Comparison of ENCODE assay signal across 7 cellular contexts in genomic region chr1:70204578-70204977, GRCh38. TPM values are rescaled to one million over a fixed set of nuclear protein-coding genes. Genes with fewer than 3 reads are reported as not detected.
DNase-seq lines count a peak whose midpoint lies in the region; ATAC-seq and TF ChIP-seq lines count a peak whose summit lies in the region.

No MANE protein-coding gene starts in this region.

- H3K27me3 ChIP-seq in HAP-1 (ENCODE audit: low read depth) (no peaks in the 10 kb centered on the region), gastrocnemius medialis (no peaks in the 10 kb centered on the region)

- H3K4me3 ChIP-seq in HAP-1 (peak overlapping the region; percentile 77), SK-N-MC (peak overlapping the region; percentile 91), gastrocnemius medialis (peak overlapping the region; percentile 71 to 92 (median 82)), mucosa of descending colon (no peak overlapping the region)

- peak overlapping the region; percentile 92 for H3K9ac ChIP-seq in SK-N-MC (ENCODE audit: insufficient read length)

- H3K9me3 ChIP-seq in HAP-1 = no peaks in the 10 kb centered on the region
- no peaks in the 10 kb centered on the region for H3K9me3 ChIP-seq in SK-N-MC (ENCODE audit: low read depth, low read length)
- no peaks in the 10 kb centered on the region for H3K9me3 ChIP-seq in gastrocnemius medialis
- no peaks in the 10 kb centered on the region for H3K9me3 ChIP-seq in mucosa of descending colon

- TF ChIP-seq POLR2A in gastrocnemius medialis (IDR thresholded peaks at IDR 0.05) = no peak
- TF ChIP-seq POLR2A in GM18505 (IDR thresholded peaks at IDR 0.05; ENCODE audit: borderline replicate concordance, extremely low read depth, insufficient read depth, insufficient read length) = no peak

- peaks cover 26% of the 10 kb centered on the region for H3K4me1 ChIP-seq in HAP-1
- H3K4me1 ChIP-seq in gastrocnemius medialis = peaks cover 45 to 53% of the 10 kb centered on the region in 2 donors
- peaks cover 20% of the 10 kb centered on the region for H3K4me1 ChIP-seq in mucosa of descending colon (ENCODE audit: low read depth)

- intact Hi-C loops in gastrocnemius medialis (cut with DNase I; ENCODE audit: low total_unique reads) = loop anchor here (2.0 kb wide), 1 partner anchor 206 kb away; the partner anchor contains the start of gene CTH
- intact Hi-C loops in mucosa of descending colon (cut with DNase I, micrococcal nuclease) = no loop called here

- in situ Hi-C loops in HAP-1 (cut with MboI; ENCODE audit: low sequenced_read_pairs) (no loop called here), gastrocnemius medialis (cut with MboI; ENCODE audit: low sequenced_read_pairs in 4 of 4) (loop anchor here in 1 of 4 donors (10.0 kb wide), 1 partner anchor 210 kb away; the partner anchor contains the start of gene CTH)

- H3K27ac ChIP-seq in SK-N-MC = no peak overlapping the region
- H3K27ac ChIP-seq in gastrocnemius medialis = peak overlapping the region; percentile 88 to 95 (median 92)

- H3K36me3 ChIP-seq in HAP-1 (replicated peaks) (peaks cover 4% of the 10 kb centered on the region; the same call in 1 of the 2 replicates), SK-N-MC (ENCODE audit: insufficient read depth, low read length) (peaks cover 15% of the 10 kb centered on the region), gastrocnemius medialis (peaks cover 0 to 8% of the 10 kb centered on the region in 2 donors), mucosa of descending colon (ENCODE audit: low read depth) (no peaks in the 10 kb centered on the region)

- DNase-seq in HAP-1 (ENCODE audit: low spot score in 2 of 2) (no peak), SK-N-MC (ENCODE audit: low read depth, low spot score) (no peak), fibroblast of peridontal ligament (ENCODE audit: extremely low read depth) (peak; percentile 23), gastrocnemius medialis (no peak), mucosa of descending colon (no peak)

- no peak for ATAC-seq in gastrocnemius medialis
- ATAC-seq in GM18505 (IDR thresholded peaks at IDR 0.05; ENCODE audit: unreplicated experiment) = no peak
- no peak for ATAC-seq in mucosa of descending colon
- no peak for ATAC-seq in HG02610 (IDR thresholded peaks at IDR 0.05; ENCODE audit: unreplicated experiment)

- TF ChIP-seq CTCF in gastrocnemius medialis (IDR thresholded peaks at IDR 0.05 in 4 of 5, conservative IDR thresholded peaks at IDR 0.05 in 1 of 5) (no peak), mucosa of descending colon (IDR thresholded peaks at IDR 0.05) (no peak)

RNA-seq across cellular contexts. Expression of gene LRRC40, which starts 0.8 kb away (rescaled TPM):
- total RNA-seq in gastrocnemius medialis (10 to 100 TPM in 1 of 4 donors, 1 to 10 TPM in 3; 6.5 to 10.5 (median 9.3) TPM), mucosa of descending colon (10 to 100 TPM in 2 of 3 donors, 1 to 10 TPM in 1; 9.0 to 13.4 (median 10.4) TPM)

RNA-seq across cellular contexts. Expression of gene SRSF11, which starts 16.6 kb away (rescaled TPM):
- 100 to 1,000 TPM in 1 of 4 donors, 10 to 100 TPM in 3; 42.4 to 135 (median 52.2) TPM for total RNA-seq in gastrocnemius medialis
- 100 to 1,000 TPM; 113 to 147 (median 126) TPM for total RNA-seq in mucosa of descending colon
